In the genomic region with DNA sequence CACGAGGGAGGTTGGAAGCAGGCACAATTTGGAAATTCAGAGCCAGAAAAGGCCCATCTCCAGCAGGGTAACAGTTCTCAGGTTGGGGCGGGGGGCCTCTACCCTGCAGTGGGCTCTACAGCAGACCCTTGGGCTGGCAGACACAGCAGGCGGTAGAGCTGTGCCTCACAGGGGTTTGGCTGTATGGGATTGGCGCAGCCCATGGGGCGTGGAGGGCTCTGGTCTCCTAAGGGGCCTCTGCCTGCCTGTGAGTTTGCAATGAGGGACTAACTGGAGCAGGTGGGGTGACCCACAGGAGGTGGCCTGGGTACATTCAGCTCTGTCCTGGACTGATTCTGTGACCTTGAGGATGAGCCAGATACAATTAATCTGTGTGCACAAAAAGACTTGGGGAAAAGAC, we compare ENCODE assay signal across 21 cellular contexts.
"Had no signal": no experiment of that assay in that cellular context is flagged by ENCODE, and none has a peak within 500 bp of the region (broad histone marks: within the 10 kb centered on the region; RNA-seq: fewer than 3 reads in every experiment).

No MANE protein-coding gene starts in this region.

- ATAC-seq: T-cell had no signal

- H3K4me3 Mint-ChIP-seq: T-cell had no signal

- H3K27ac ChIP-seq: SJSA1, SK-N-MC had no signal

- H3K4me1 ChIP-seq: SJSA1 had no signal

- H3K36me3 ChIP-seq: MG63, SJSA1 had no signal

- H3K36me3 Mint-ChIP-seq: T-cell had no signal

- H3K27me3 ChIP-seq: MG63, SJSA1 had no signal

- H3K27ac Mint-ChIP-seq: T-cell had no signal

- DNase-seq: IMR-90, Karpas-422, KG1, MG63, NCI-H1092, NCI-H1417, NCI-H1436 treated with DMSO at 0.1 percent for 48 hours, NCI-H1694, NCI-H187 treated with DMSO at 0.1 percent for 48 hours, NCI-H2029 treated with DMSO at 0.1 percent for 48 hours, NCI-H2227 treated with DMSO at 0.1 percent for 48 hours, NCI-H524, NCI-H526 treated with DMSO at 0.1 percent for 48 hours, NCI-H748 treated with DMSO at 0.1 percent for 48 hours, Right ventricle myocardium superior, RPMI8226, SIG-M5, SW 1271, T-cell had no signal

- H3K4me3 ChIP-seq: MG63, SJSA1, SK-N-MC had no signal

- H3K9me3 ChIP-seq: MG63, SJSA1 had no signal
